25 cellular contexts compared by ENCODE assay signal in genomic region chr20:13580725-13581124, GRCh38.
"Had no signal": no experiment of that assay in that cellular context is flagged by ENCODE, and none has a peak within 500 bp of the region (broad histone marks: within the 10 kb centered on the region; RNA-seq: fewer than 3 reads in every experiment).

No MANE protein-coding gene starts in this region.

- H3K9me3 ChIP-seq: pancreas, prostate gland, right lobe of liver, upper lobe of left lung, vagina had no signal

- H3K4me3 ChIP-seq: lower lobe of right lung, pancreas, prostate gland, right lobe of liver, smooth muscle cell, tibial nerve, upper lobe of left lung, vagina had no signal

- H3K27me3 Mint-ChIP-seq: naive thymus-derived CD8-positive, alpha-beta T cell; stimulated activated memory B cell treated with anti-CD40 and anti-IgM and Interleukin-4, amounts not matched to agents 10 μg/mL and 1 μg/mL and 100 μg/mL, for 72 hours; stimulated activated naive CD8-positive, alpha-beta T cell treated with anti-CD3 and anti-CD28 coated beads, Interleukin-15, amount 100 ng/mL, for 72 hours had no signal

- H3K36me3 ChIP-seq: lower lobe of right lung, prostate gland had no signal

- H3K9me3 Mint-ChIP-seq: stimulated activated naive CD8-positive, alpha-beta T cell treated with anti-CD3 and anti-CD28 coated beads, Interleukin-15, amount 100 ng/mL, for 72 hours had no signal

- H3K27me3 ChIP-seq: pancreas, right lobe of liver, tibial nerve, upper lobe of left lung, vagina had no signal

- ATAC-seq: left colon; lower lobe of right lung; naive thymus-derived CD8-positive, alpha-beta T cell; pancreas; right lobe of liver; stimulated activated memory B cell treated with anti-CD40 and anti-IgM and Interleukin-4, amounts not matched to agents 10 μg/mL and 1 μg/mL and 100 μg/mL, for 72 hours; stimulated activated naive CD8-positive, alpha-beta T cell treated with anti-CD3 and anti-CD28 coated beads, Interleukin-15, amount 100 ng/mL, for 72 hours had no signal

- DNase-seq: hippocampal formation; kidney glomerular epithelial cell; left colon; lower lobe of right lung; mammary epithelial cell; naive thymus-derived CD8-positive, alpha-beta T cell; nucleus accumbens; pancreas; posterior cingulate gyrus; retina; right lobe of liver; stimulated activated CD4-positive, alpha-beta T cell treated with anti-CD3 and anti-CD28 coated beads, Interleukin-1b, Interleukin-23, amount 100 ng/mL, for 48 hours; stimulated activated CD4-positive, alpha-beta T cell treated with anti-CD3 and anti-CD28 coated beads, Interleukin-2, amount 100 ng/mL, for 48 hours; stimulated activated CD4-positive, alpha-beta T cell treated with anti-CD3 and anti-CD28 coated beads, Interleukin-4, amount 100 ng/mL, for 4 hours; stimulated activated CD8-positive, alpha-beta memory T cell treated with anti-CD3 and anti-CD28 coated beads, Interleukin-4, amount 100 ng/mL, for 48 hours; stimulated activated naive CD4-positive, alpha-beta T cell treated with Interleukin-2 at 50 U/mL for 16 hours; stimulated activated naive CD8-positive, alpha-beta T cell treated with anti-CD3 and anti-CD28 coated beads, Interleukin-15, amount 100 ng/mL, for 72 hours; upper lobe of left lung had no signal

- H3K4me1 ChIP-seq: lower lobe of right lung, pancreas, prostate gland, right lobe of liver, tibial nerve, upper lobe of left lung, vagina had no signal

- H3K4me3 Mint-ChIP-seq: naive thymus-derived CD8-positive, alpha-beta T cell; nephron; neural crest cell; stimulated activated memory B cell treated with anti-CD40 and anti-IgM and Interleukin-4, amounts not matched to agents 10 μg/mL and 1 μg/mL and 100 μg/mL, for 72 hours; stimulated activated naive CD8-positive, alpha-beta T cell treated with anti-CD3 and anti-CD28 coated beads, Interleukin-15, amount 100 ng/mL, for 72 hours had no signal

- H3K4me2 ChIP-seq: smooth muscle cell had no signal

- H3K27ac ChIP-seq: lower lobe of right lung, pancreas, prostate gland, right lobe of liver, tibial nerve, upper lobe of left lung, vagina had no signal

- H3K4me1 Mint-ChIP-seq: nephron; neural crest cell; stimulated activated memory B cell treated with anti-CD40 and anti-IgM and Interleukin-4, amounts not matched to agents 10 μg/mL and 1 μg/mL and 100 μg/mL, for 72 hours; stimulated activated naive CD8-positive, alpha-beta T cell treated with anti-CD3 and anti-CD28 coated beads, Interleukin-15, amount 100 ng/mL, for 72 hours had no signal

- H3K27ac Mint-ChIP-seq: naive thymus-derived CD8-positive, alpha-beta T cell; nephron; stimulated activated memory B cell treated with anti-CD40 and anti-IgM and Interleukin-4, amounts not matched to agents 10 μg/mL and 1 μg/mL and 100 μg/mL, for 72 hours; stimulated activated naive CD8-positive, alpha-beta T cell treated with anti-CD3 and anti-CD28 coated beads, Interleukin-15, amount 100 ng/mL, for 72 hours had no signal
